Comparison of ENCODE assay signal across 8 cellular contexts in genomic region chrX:55160685-55161552, GRCh38. TPM values are rescaled to one million over a fixed set of nuclear protein-coding genes. Genes with fewer than 3 reads are reported as not detected.
DNase-seq lines count a peak whose midpoint lies in the region; ATAC-seq and FAIRE-seq lines count a peak whose summit lies in the region.

No MANE protein-coding gene starts in this region.

- no CpG with 5 or more reads among the region's 63 CpGs for whole genome bisulfite sequencing in mesendoderm (ENCODE audit: extremely low coverage, insufficient coverage, low lambda C conversion rate)

- no peak overlapping the region for H3K23ac ChIP-seq in mesendoderm (ENCODE audit: low read length)

- no peaks in the 10 kb centered on the region for H3K4me1 ChIP-seq in endocrine pancreas (ENCODE audit: control insufficient read depth, insufficient read depth, low read length)
- no peaks in the 10 kb centered on the region for H3K4me1 ChIP-seq in mesendoderm (ENCODE audit: control insufficient read depth, low read depth, low read length)

- peak overlapping the region; percentile 13 for H3K4me2 ChIP-seq in mesendoderm (ENCODE audit: low read length)

- no peaks in the 10 kb centered on the region for H3K79me1 ChIP-seq in mesendoderm (ENCODE audit: low read length)

- DNase-seq in D341Med (ENCODE audit: low spot score) = peak; percentile 86
- peak; percentile 51 for DNase-seq in HTR-8/SVneo (ENCODE audit: insufficient read length, low spot score)
- DNase-seq in NOMO-1 (lab: John Stamatoyannopoulos, UW; ENCODE audit: unreplicated experiment in 2 of 2) = peak; percentile 80 to 84
- DNase-seq in activated CD8-positive, alpha-beta memory T cell treated with anti-CD3 and anti-CD28 coated beads, Interleukin-2, amount 10 ng/mL, durations not matched to agents 7 days and 5 days = peak; percentile 94
- DNase-seq in mesendoderm = peak; percentile 92
- DNase-seq in stimulated activated CD8-positive, alpha-beta memory T cell treated with anti-CD3 and anti-CD28 coated beads, Interleukin-12 subunit alpha, Interleukin-12 subunit beta, amount 100 ng/mL, for 4 hours (ENCODE audit: low read depth) = peak; percentile 74

- no peaks in the 10 kb centered on the region for H3K9me3 ChIP-seq in endocrine pancreas (ENCODE audit: control insufficient read depth, low read length)

- H3K79me2 ChIP-seq in mesendoderm (ENCODE audit: control insufficient read depth, insufficient read depth, low read length) = no peaks in the 10 kb centered on the region

- H2BK120ac ChIP-seq in mesendoderm (ENCODE audit: low read depth, low read length) = no peak overlapping the region

- no peak overlapping the region for H3K18ac ChIP-seq in mesendoderm (ENCODE audit: low read length)

- peaks cover 1% of the 10 kb centered on the region for H3K36me3 Mint-ChIP-seq in activated CD8-positive, alpha-beta memory T cell treated with anti-CD3 and anti-CD28 coated beads, Interleukin-2, amount 10 ng/mL, durations not matched to agents 7 days and 5 days

- peak; percentile 92 for ATAC-seq in GM21381 (IDR thresholded peaks at IDR 0.05; ENCODE audit: unreplicated experiment)
- peak; percentile 90 for ATAC-seq in activated CD8-positive, alpha-beta memory T cell treated with anti-CD3 and anti-CD28 coated beads, Interleukin-2, amount 10 ng/mL, durations not matched to agents 7 days and 5 days

- H2BK5ac ChIP-seq in mesendoderm (ENCODE audit: low read length) = peak overlapping the region; percentile 43

- H3K9ac ChIP-seq in endocrine pancreas (ENCODE audit: control insufficient read depth, insufficient read depth, low read length) (peak overlapping the region; percentile 54), mesendoderm (ENCODE audit: low read length) (peak overlapping the region; percentile 80)

- H4K5ac ChIP-seq in mesendoderm (ENCODE audit: low read length) = no peak overlapping the region

- no peak overlapping the region for H4K8ac ChIP-seq in mesendoderm (ENCODE audit: low read depth, low read length)

- CTCF ChIA-PET in activated CD8-positive, alpha-beta memory T cell treated with anti-CD3 and anti-CD28 coated beads, Interleukin-2, amount 10 ng/mL, durations not matched to agents 7 days and 5 days (lab: Charles Lee) = interaction anchor here (0.8 to 1.3 kb wide), 3 partner anchors 8 to 104 kb away, joined by 3 to 5 read pairs (median 3); no protein-coding TSS in a partner anchor

- H3K36me3 ChIP-seq in endocrine pancreas (ENCODE audit: control insufficient read depth, insufficient read depth, low read length) (no peaks in the 10 kb centered on the region), mesendoderm (ENCODE audit: control insufficient read depth, insufficient read depth, low read length) (no peaks in the 10 kb centered on the region)

- peak; percentile 13 for FAIRE-seq in HTR-8/SVneo (lab: Jason Lieb, UNC)

- H3K27me3 Mint-ChIP-seq in activated CD8-positive, alpha-beta memory T cell treated with anti-CD3 and anti-CD28 coated beads, Interleukin-2, amount 10 ng/mL, durations not matched to agents 7 days and 5 days = peaks cover 6% of the 10 kb centered on the region

- H3K9me3 Mint-ChIP-seq in activated CD8-positive, alpha-beta memory T cell treated with anti-CD3 and anti-CD28 coated beads, Interleukin-2, amount 10 ng/mL, durations not matched to agents 7 days and 5 days (ENCODE audit: low read depth) = no peaks in the 10 kb centered on the region

- H3K4me3 ChIP-seq in endocrine pancreas (ENCODE audit: control insufficient read depth, insufficient read depth, low read length) (peak overlapping the region; percentile 92), mesendoderm (ENCODE audit: low read length) (peak overlapping the region; percentile 62)

- peak overlapping the region; percentile 93 for H3K27ac Mint-ChIP-seq in activated CD8-positive, alpha-beta memory T cell treated with anti-CD3 and anti-CD28 coated beads, Interleukin-2, amount 10 ng/mL, durations not matched to agents 7 days and 5 days

- H3K4me1 Mint-ChIP-seq in activated CD8-positive, alpha-beta memory T cell treated with anti-CD3 and anti-CD28 coated beads, Interleukin-2, amount 10 ng/mL, durations not matched to agents 7 days and 5 days = peaks cover 14% of the 10 kb centered on the region

- H3K56ac ChIP-seq in mesendoderm (ENCODE audit: low read length) = peak overlapping the region; percentile 88

- peak overlapping the region; percentile 90 for H3K4ac ChIP-seq in mesendoderm (ENCODE audit: low read depth, low read length)

- peak overlapping the region; percentile 82 for H3K4me3 Mint-ChIP-seq in activated CD8-positive, alpha-beta memory T cell treated with anti-CD3 and anti-CD28 coated beads, Interleukin-2, amount 10 ng/mL, durations not matched to agents 7 days and 5 days

- H3K27me3 ChIP-seq in endocrine pancreas (ENCODE audit: control insufficient read depth, insufficient read depth, low read length) (no peaks in the 10 kb centered on the region), mesendoderm (ENCODE audit: insufficient read depth, low read length, poor library complexity) (no peaks in the 10 kb centered on the region)

- peak overlapping the region; percentile 97 for H3K27ac ChIP-seq in mesendoderm (ENCODE audit: low read depth, low read length)

- no peak overlapping the region for H2AK5ac ChIP-seq in mesendoderm (ENCODE audit: low read length)

- H2BK15ac ChIP-seq in mesendoderm (replicated peaks; ENCODE audit: low read depth) = no peak overlapping the region

RNA-seq across cellular contexts. Expression of gene PAGE5, which starts 59.2 kb away (rescaled TPM):
- total RNA-seq in activated CD8-positive, alpha-beta memory T cell treated with anti-CD3 and anti-CD28 coated beads, Interleukin-2, amount 10 ng/mL, durations not matched to agents 7 days and 5 days = under 1 TPM in 1 of 2 experiments, not detected in 1; 0.47 TPM
- polyA plus RNA-seq in mesendoderm (2013, experiment 1 of 2) = not detected
- not detected for polyA plus RNA-seq in mesendoderm (2013, experiment 2 of 2)

Comparison
In these comparisons a context has a peak if more than half of its experiments do, and no peak if none do; other contexts are left out.
1. Peak in every context shown above with its lines: DNase-seq, ATAC-seq, H3K4me3 ChIP-seq and H3K27ac ChIP-seq.